ENCODE assay signal across 23 cellular contexts in genomic region chr13:112465251-112466131, GRCh38.
A peak's percentile ranks its signal among the peaks of the same experiment; 100 is the strongest.
DNase-seq lines count a peak whose midpoint lies in the region; ATAC-seq and TF ChIP-seq lines count a peak whose summit lies in the region.
"Had no signal": no experiment of that assay in that cellular context is flagged by ENCODE, and none has a peak within 500 bp of the region (broad histone marks: within the 10 kb centered on the region; RNA-seq: fewer than 3 reads in every experiment).

No MANE protein-coding gene starts in this region.

- H3K27me3 ChIP-seq in H7 (ENCODE audit: control insufficient read depth, insufficient read depth, low read length), result no peaks in the 10 kb centered on the region
- H3K27me3 ChIP-seq in spleen (replicated peaks in 1 of 7), result peaks cover 0 to 3% (median 0%) of the 10 kb centered on the region in 7 donors
- H3K27me3 ChIP-seq: BLaER1 treated with 17β-estradiol and CSF1 and Interleukin-3, amounts not matched to agents 10 nM and 100 nM; SJCRH30 had no signal

- no peaks in the 10 kb centered on the region for H3K27me3 Mint-ChIP-seq in stimulated activated naive B cell treated with anti-CD40 and anti-IgM and Interleukin-4, amounts not matched to agents 10 μg/mL and 1 μg/mL and 100 μg/mL, for 72 hours

- no peak for TF ChIP-seq POLR2A in spleen (IDR thresholded peaks at IDR 0.05)

- H3K9me3 Mint-ChIP-seq in stimulated activated naive B cell treated with anti-CD40 and anti-IgM and Interleukin-4, amounts not matched to agents 10 μg/mL and 1 μg/mL and 100 μg/mL, for 72 hours, result peaks cover 9 to 10% of the 10 kb centered on the region in 2 donors

- H3K4me3 ChIP-seq in H7 (ENCODE audit: insufficient read depth, low read depth, low read length) (no peak overlapping the region), spleen (no peak overlapping the region)
- H3K4me3 ChIP-seq: BLaER1 treated with 17β-estradiol and CSF1 and Interleukin-3, amounts not matched to agents 10 nM and 100 nM; SJCRH30 had no signal

- H3K27ac ChIP-seq in spleen, result no peak overlapping the region
- H3K27ac ChIP-seq: BLaER1 treated with 17β-estradiol and CSF1 and Interleukin-3, amounts not matched to agents 10 nM and 100 nM; SJCRH30 had no signal

- WGBS in spleen, 5 donors, result 83 to 87% (median 87%) methylated on average over 33 to 35 of the region's 35 CpGs

- DNase-seq in AG08396 (ENCODE audit: low spot score) (peak; percentile 3), H7 (peak; percentile 65), islet precursor cell (peak; percentile 44), spleen (peak; percentile 72), OCI-M2 (lab: John Stamatoyannopoulos, UW; ENCODE audit: unreplicated experiment) (no peak), DMS 273 treated with DMSO at 0.1 percent for 48 hours (lab: John Stamatoyannopoulos, UW) (no peak)
- DNase-seq in stimulated activated naive B cell treated with anti-CD40 and anti-IgM and Interleukin-4, amounts not matched to agents 10 μg/mL and 1 μg/mL and 100 μg/mL, for 72 hours, result no peak
- DNase-seq: AML-193; CD4-positive, alpha-beta T cell; COR-L47; H9; Karpas-422; NCI-H1092; NCI-H1417 treated with DMSO at 0.1 percent for 48 hours; NCI-H1694 treated with DMSO at 0.1 percent for 48 hours; NCI-H2081; NCI-H2171 treated with DMSO at 0.1 percent for 48 hours; NCI-H524 treated with DMSO at 0.1 percent for 48 hours; NCI-H774; PC-3; SJCRH30 had no signal

- H3K9me3 ChIP-seq in spleen, result peaks cover 0 to 16% (median 10%) of the 10 kb centered on the region in 8 donors
- H3K9me3 ChIP-seq: SJCRH30 had no signal

- no peaks in the 10 kb centered on the region for H3K4me1 ChIP-seq in spleen
- H3K4me1 ChIP-seq: SJCRH30 had no signal

- no peak for ATAC-seq in stimulated activated naive B cell treated with anti-CD40 and anti-IgM and Interleukin-4, amounts not matched to agents 10 μg/mL and 1 μg/mL and 100 μg/mL, for 72 hours (replicated peaks)
- ATAC-seq: PC-3, Right ventricle myocardium inferior had no signal

- no peaks in the 10 kb centered on the region for H3K4me1 Mint-ChIP-seq in stimulated activated naive B cell treated with anti-CD40 and anti-IgM and Interleukin-4, amounts not matched to agents 10 μg/mL and 1 μg/mL and 100 μg/mL, for 72 hours
- H3K4me1 Mint-ChIP-seq: H9 had no signal

- intact Hi-C loops in spleen (cut with DNase I; ENCODE audit: low total_unique reads), result no loop called here

- H3K4me3 Mint-ChIP-seq in stimulated activated naive B cell treated with anti-CD40 and anti-IgM and Interleukin-4, amounts not matched to agents 10 μg/mL and 1 μg/mL and 100 μg/mL, for 72 hours, result no peak overlapping the region
- H3K4me3 Mint-ChIP-seq: CD4-positive, alpha-beta T cell; H9 had no signal

- H3K27ac Mint-ChIP-seq in stimulated activated naive B cell treated with anti-CD40 and anti-IgM and Interleukin-4, amounts not matched to agents 10 μg/mL and 1 μg/mL and 100 μg/mL, for 72 hours, result no peak overlapping the region
- H3K27ac Mint-ChIP-seq: CD4-positive, alpha-beta T cell; H9 had no signal

- H3K36me3 Mint-ChIP-seq in stimulated activated naive B cell treated with anti-CD40 and anti-IgM and Interleukin-4, amounts not matched to agents 10 μg/mL and 1 μg/mL and 100 μg/mL, for 72 hours, result peaks cover 11 to 35% of the 10 kb centered on the region in 2 donors

- no peak for TF ChIP-seq CTCF in spleen (IDR thresholded peaks at IDR 0.05 in 8 of 11, conservative IDR thresholded peaks at IDR 0.05 in 3 of 11)

- no peaks in the 10 kb centered on the region for H3K36me3 ChIP-seq in H7 (replicated peaks; ENCODE audit: control insufficient read depth, insufficient read depth, low read length)
- H3K36me3 ChIP-seq in spleen, result no peaks in the 10 kb centered on the region
- H3K36me3 ChIP-seq: SJCRH30 had no signal

Comparison
In these comparisons a context has a peak if more than half of its experiments do, and no peak if none do; other contexts are left out.
1. DNase-seq: peak in AG08396 (single experiment), H7 (single experiment), islet precursor cell (single experiment) and spleen (single experiment); none in OCI-M2 (single experiment), stimulated activated naive B cell treated with anti-CD40 and anti-IgM and Interleukin-4, amounts not matched to agents 10 μg/mL and 1 μg/mL and 100 μg/mL, for 72 hours (single experiment) and DMS 273 treated with DMSO at 0.1 percent for 48 hours (single experiment).